ENCODE assay signal across 8 cellular contexts in the genomic region with DNA sequence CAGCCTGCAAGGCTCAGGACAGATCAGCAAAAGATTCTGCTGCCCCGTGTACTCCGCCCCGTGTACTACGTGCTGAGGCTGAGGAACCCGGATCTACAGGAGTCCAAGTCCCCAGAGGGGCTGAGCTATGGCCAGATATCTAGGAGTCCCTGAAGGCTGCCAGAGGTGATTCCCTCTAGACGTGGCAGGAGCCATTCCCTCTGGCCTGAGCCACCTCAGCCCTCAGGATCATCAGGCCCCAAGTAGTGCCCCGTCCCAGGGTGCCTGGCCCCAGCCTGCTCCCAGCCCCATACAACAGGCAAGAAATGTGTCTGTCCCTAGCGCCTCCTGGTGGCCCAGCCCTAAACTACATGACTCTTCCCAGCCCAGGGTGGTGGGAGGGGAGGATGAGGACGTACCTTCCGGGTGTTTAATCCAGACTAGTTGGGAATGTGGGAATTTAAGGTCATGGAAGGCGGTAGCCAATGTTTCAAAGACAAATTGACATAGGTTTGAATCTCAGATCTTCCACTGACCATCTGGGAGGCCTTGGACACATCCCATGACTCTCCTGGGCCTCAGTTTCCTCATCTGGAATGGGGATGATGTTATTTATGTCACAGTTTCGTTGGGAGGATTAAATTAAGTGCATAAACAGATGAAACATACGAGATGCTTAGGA. TPM values are rescaled to one million over a fixed set of nuclear protein-coding genes. Genes with fewer than 3 reads are reported as not detected.
DNase-seq lines count a peak whose midpoint lies in the region; ATAC-seq, FAIRE-seq and TF ChIP-seq lines count a peak whose summit lies in the region.

No MANE protein-coding gene starts in this region.

- H3K27me3 ChIP-seq in astrocyte (ENCODE audit: insufficient read depth, low read length) (no peaks in the 10 kb centered on the region), small intestine (ENCODE audit: control insufficient read depth in 2 of 2, insufficient read depth in 2 of 2, low read length in 2 of 2) (no peaks in the 10 kb centered on the region)

- no peak overlapping the region for H3K4me3 Mint-ChIP-seq in astrocyte (ENCODE audit: unreplicated experiment)

- no peaks in the 10 kb centered on the region for H3K9me3 Mint-ChIP-seq in astrocyte (ENCODE audit: unreplicated experiment)

- DNase-seq in AG20443 (ENCODE audit: low spot score) (peak; percentile 90), NCI-H1105 (lab: John Stamatoyannopoulos, UW) (peak; percentile 60), T-helper 9 cell (peak; percentile 80), astrocyte (ENCODE audit: low read depth) (peak; percentile 29), hypothalamus (lab: John Stamatoyannopoulos, UW) (peak in 48 of 51 donors; percentile 12 to 78 (median 54)), small intestine (peak; percentile 89)

- H3K4me3 ChIP-seq in astrocyte (ENCODE audit: insufficient read depth, low read depth, low read length) (no peak overlapping the region), small intestine (ENCODE audit: low read depth in 1 of 2, low read length in 2 of 2) (no peak overlapping the region)

- no peaks in the 10 kb centered on the region for H3K9me3 ChIP-seq in astrocyte (ENCODE audit: insufficient read depth, low read depth, low read length)
- no peaks in the 10 kb centered on the region for H3K9me3 ChIP-seq in small intestine (ENCODE audit: control insufficient read depth, low read depth)

- peaks cover 4% of the 10 kb centered on the region for H3K4me1 ChIP-seq in astrocyte (ENCODE audit: insufficient read depth, low read length)
- peaks cover 0 to under 1% of the 10 kb centered on the region in 2 donors for H3K4me1 ChIP-seq in small intestine (ENCODE audit: control insufficient read depth in 2 of 2, insufficient read depth in 1 of 2, low read depth in 1 of 2, low read length in 1 of 2)

- H2AFZ ChIP-seq in astrocyte (ENCODE audit: low read depth, low read length), result no peak overlapping the region

- ATAC-seq in GM19467 (IDR thresholded peaks at IDR 0.05; ENCODE audit: unreplicated experiment) (peak; percentile 53), HG03565 (IDR thresholded peaks at IDR 0.05; ENCODE audit: unreplicated experiment) (no peak)

- no peaks in the 10 kb centered on the region for H3K36me3 Mint-ChIP-seq in astrocyte (ENCODE audit: low read depth, unreplicated experiment)

- 8 to 22% (median 14%) methylated on average over 13 of the region's 13 CpGs for WGBS in small intestine, 3 donors

- TF ChIP-seq CTCF in astrocyte (IDR thresholded peaks at IDR 0.05; ENCODE audit: insufficient read depth, low read depth, low read length), result peak; percentile 85

- H3K4me2 ChIP-seq in astrocyte (ENCODE audit: low read length), result no peak overlapping the region

- H3K36me3 ChIP-seq in astrocyte (ENCODE audit: insufficient read depth, low read length) (no peaks in the 10 kb centered on the region), small intestine (ENCODE audit: control insufficient read depth in 2 of 2, insufficient read depth in 2 of 2, low read length in 2 of 2) (no peaks in the 10 kb centered on the region)

- H3K79me2 ChIP-seq in astrocyte (ENCODE audit: insufficient read depth, low read length), result no peaks in the 10 kb centered on the region

- H3K27me3 Mint-ChIP-seq in astrocyte (ENCODE audit: low read depth, unreplicated experiment), result peaks cover 3% of the 10 kb centered on the region

- H3K27ac Mint-ChIP-seq in astrocyte (ENCODE audit: unreplicated experiment), result peak overlapping the region; percentile 47

- H3K9ac ChIP-seq in astrocyte (ENCODE audit: low read length), result no peak overlapping the region

- no peaks in the 10 kb centered on the region for H4K20me1 ChIP-seq in astrocyte (ENCODE audit: insufficient read depth, low read length)

- H3K4me1 Mint-ChIP-seq in astrocyte (ENCODE audit: low read depth, unreplicated experiment), result peaks cover 5% of the 10 kb centered on the region

- H3K27ac ChIP-seq in astrocyte (ENCODE audit: low read depth, low read length), result no peak overlapping the region
- peak overlapping the region; percentile 13 to 76 for H3K27ac ChIP-seq in small intestine (ENCODE audit: low read depth in 1 of 2, low read length in 1 of 2)

- FAIRE-seq in astrocyte (lab: Jason Lieb, UNC) (no peak), small intestine (lab: Jason Lieb, UNC) (no peak)

RNA-seq across cellular contexts. Expression of gene PTPN1, which starts 49.4 kb away (rescaled TPM):
- 60.6 and 64.9 TPM in 2 replicates for total RNA-seq in astrocyte
- polyA plus RNA-seq in small intestine, result 10 to 100 TPM in 1 of 3 donors, 1 to 10 TPM in 2; 6.5 to 16.6 (median 8.6) TPM

Comparison
In these comparisons a context has a peak if more than half of its experiments do, and no peak if none do; other contexts are left out.
1. DNase-seq: peak in every context shown above with its lines; median percentile 90 in AG20443; 89 in small intestine; 80 in T-helper 9 cell; 60 in NCI-H1105; 54 in hypothalamus; 29 in astrocyte.